In the genomic region with DNA sequence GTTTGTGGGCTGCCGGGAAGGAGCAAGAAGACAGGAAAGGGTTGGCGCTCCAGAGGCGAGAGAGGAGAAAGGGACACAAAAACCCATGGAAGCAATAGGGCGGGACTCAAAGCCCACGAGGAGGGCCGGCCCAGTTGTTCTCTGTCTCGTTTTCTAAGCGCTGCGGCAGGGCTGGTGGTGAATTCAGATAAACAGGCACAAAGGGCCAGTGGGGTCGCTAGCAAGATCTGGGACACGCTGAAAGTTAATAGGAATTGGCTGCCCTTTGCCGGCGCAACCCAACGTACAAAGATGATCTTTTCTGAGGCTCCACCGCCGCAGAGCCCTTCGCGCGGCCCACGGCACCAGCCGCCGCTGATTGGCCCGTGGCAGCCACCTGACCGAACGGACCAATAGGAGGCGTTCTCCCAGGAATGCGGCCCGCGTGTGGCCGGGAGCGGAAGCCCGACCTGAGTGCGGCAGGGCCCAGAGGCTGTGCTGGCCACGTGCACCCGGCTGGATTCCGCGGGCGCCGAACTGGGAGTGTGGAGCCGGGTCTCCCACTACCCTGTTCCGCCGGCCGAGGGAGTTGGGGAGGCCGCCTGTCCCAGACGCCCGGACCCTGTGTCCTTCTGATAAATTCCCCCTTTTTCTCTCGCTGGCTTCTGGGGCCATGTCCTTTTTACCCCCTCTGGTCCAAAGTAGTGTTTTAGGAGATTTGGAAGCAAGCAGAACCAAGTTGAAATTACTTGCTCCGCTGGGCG, we compare ENCODE assay signal across 7 cellular contexts. TPM values are rescaled to one million over a fixed set of nuclear protein-coding genes. Genes with fewer than 3 reads are reported as not detected.
DNase-seq lines count a peak whose midpoint lies in the region; ATAC-seq and TF ChIP-seq lines count a peak whose summit lies in the region.

No MANE protein-coding gene starts in this region.

- peak overlapping the region; percentile 84 for H2AFZ ChIP-seq in GM23338

- H3K4me3 ChIP-seq in GM23338 (no peak overlapping the region), liver (ENCODE audit: low read depth in 1 of 3, low read length in 3 of 3) (no peak overlapping the region)

- no peak for TF ChIP-seq RAD21 in liver (IDR thresholded peaks at IDR 0.05)

- H3K4me3 Mint-ChIP-seq in GM23338, result no peak overlapping the region; the same call in 2 of the 3 replicates
- H3K4me3 Mint-ChIP-seq in activated CD4-positive, alpha-beta T cell treated with anti-CD3 and anti-CD28 coated beads, Interleukin-2, amount 10 ng/mL, durations not matched to agents 7 days and 5 days, result no peak overlapping the region

- H3K9me3 ChIP-seq in liver (ENCODE audit: control insufficient read depth in 4 of 4, low read length in 3 of 4), result no peaks in the 10 kb centered on the region

- H3K27ac ChIP-seq in GM23338 (ENCODE audit: low read depth), result peak overlapping the region; percentile 51; the same call in 1 of the 2 replicates
- peak overlapping the region; percentile 41 for H3K27ac ChIP-seq in cingulate gyrus (ENCODE audit: low read depth, low read length)
- H3K27ac ChIP-seq in liver (ENCODE audit: low read depth in 1 of 2, low read length in 2 of 2), result peak overlapping the region; percentile 38 to 44

- POLR2A ChIA-PET in activated CD4-positive, alpha-beta T cell treated with anti-CD3 and anti-CD28 coated beads, Interleukin-2, amount 10 ng/mL, durations not matched to agents 7 days and 5 days (lab: Charles Lee), result no interaction called here

- H3K27me3 ChIP-seq in GM23338 (ENCODE audit: insufficient read depth), result 0 out of 2 replicates have a peak, but pooled peaks cover 3% of the 10 kb centered on the region
- no peaks in the 10 kb centered on the region for H3K27me3 ChIP-seq in liver (ENCODE audit: control insufficient read depth in 4 of 4, insufficient read depth in 4 of 4, low read length in 3 of 4)

- TF ChIP-seq CTCF in GM23338 (conservative IDR thresholded peaks at IDR 0.05; ENCODE audit: low read depth in 2 of 2), result no peak
- TF ChIP-seq CTCF in liver (IDR thresholded peaks at IDR 0.05; ENCODE audit: low read depth, low read length, missing input control), result no peak

- H3K4me1 ChIP-seq in GM23338 (ENCODE audit: insufficient read depth) (peaks cover 8% of the 10 kb centered on the region), liver (ENCODE audit: control insufficient read depth in 4 of 4, insufficient read depth in 4 of 4, low read length in 3 of 4) (peaks cover 3 to 23% (median 12%) of the 10 kb centered on the region in 4 donors)

- H3K4me1 Mint-ChIP-seq in GM23338, result peaks cover 10% of the 10 kb centered on the region
- H3K4me1 Mint-ChIP-seq in activated CD4-positive, alpha-beta T cell treated with anti-CD3 and anti-CD28 coated beads, Interleukin-2, amount 10 ng/mL, durations not matched to agents 7 days and 5 days, result peaks cover 34% of the 10 kb centered on the region

- 38% methylated on average over 49 of the region's 49 CpGs for WGBS in liver

- 0 out of 3 replicates have a peak, but pooled peaks cover 4% of the 10 kb centered on the region for H3K36me3 Mint-ChIP-seq in GM23338 (ENCODE audit: low read depth)
- no peaks in the 10 kb centered on the region for H3K36me3 Mint-ChIP-seq in activated CD4-positive, alpha-beta T cell treated with anti-CD3 and anti-CD28 coated beads, Interleukin-2, amount 10 ng/mL, durations not matched to agents 7 days and 5 days (ENCODE audit: low read depth)

- H3K27me3 Mint-ChIP-seq in GM23338 (ENCODE audit: insufficient read depth, low read depth, poor library complexity), result peaks cover 29% of the 10 kb centered on the region
- no peaks in the 10 kb centered on the region for H3K27me3 Mint-ChIP-seq in activated CD4-positive, alpha-beta T cell treated with anti-CD3 and anti-CD28 coated beads, Interleukin-2, amount 10 ng/mL, durations not matched to agents 7 days and 5 days

- no peaks in the 10 kb centered on the region for H3K79me2 ChIP-seq in GM23338 (replicated peaks; ENCODE audit: insufficient read depth)

- peaks cover 6% of the 10 kb centered on the region; the same call in 2 of the 3 replicates for H3K9me3 Mint-ChIP-seq in GM23338
- H3K9me3 Mint-ChIP-seq in activated CD4-positive, alpha-beta T cell treated with anti-CD3 and anti-CD28 coated beads, Interleukin-2, amount 10 ng/mL, durations not matched to agents 7 days and 5 days, result no peaks in the 10 kb centered on the region

- ATAC-seq in GM23338 (peak; percentile 90), GM18867 (IDR thresholded peaks at IDR 0.05; ENCODE audit: unreplicated experiment) (no peak)

- CTCF ChIA-PET in activated CD4-positive, alpha-beta T cell treated with anti-CD3 and anti-CD28 coated beads, Interleukin-2, amount 10 ng/mL, durations not matched to agents 7 days and 5 days (lab: Charles Lee), result interaction anchor here (1.5 kb wide), 1 partner anchor 10 kb away, joined by 9 read pairs; no protein-coding TSS in a partner anchor

- no peaks in the 10 kb centered on the region for H4K20me1 ChIP-seq in GM23338 (replicated peaks; ENCODE audit: insufficient read depth)

- no peaks in the 10 kb centered on the region for H3K9me2 ChIP-seq in GM23338 (ENCODE audit: insufficient read depth)

- H3K27ac Mint-ChIP-seq in GM23338, result peak overlapping the region; percentile 9
- peak overlapping the region; percentile 82 for H3K27ac Mint-ChIP-seq in activated CD4-positive, alpha-beta T cell treated with anti-CD3 and anti-CD28 coated beads, Interleukin-2, amount 10 ng/mL, durations not matched to agents 7 days and 5 days

- H3K36me3 ChIP-seq in GM23338 (ENCODE audit: insufficient read depth), result no peaks in the 10 kb centered on the region
- no peaks in the 10 kb centered on the region for H3K36me3 ChIP-seq in liver (ENCODE audit: control insufficient read depth in 4 of 4, insufficient read depth in 3 of 4, low read depth in 1 of 4, low read length in 3 of 4)

- DNase-seq in GM23338 (ENCODE audit: low spot score), result peak; percentile 96
- DNase-seq in activated CD4-positive, alpha-beta T cell treated with anti-CD3 and anti-CD28 coated beads, Interleukin-2, amount 10 ng/mL, durations not matched to agents 7 days and 5 days, result peak; percentile 83
- DNase-seq in stimulated activated CD4-positive, alpha-beta T cell treated with anti-CD3 and anti-CD28 coated beads, Interleukin-4, amount 100 ng/mL, for 24 hours, result peak; percentile 86
- DNase-seq in DMS79 (lab: John Stamatoyannopoulos, UW), result no peak

- peaks cover 15% of the 10 kb centered on the region; the same call in 1 of the 2 replicates for H3F3A ChIP-seq in GM23338 (replicated peaks; ENCODE audit: low read depth)

- H3K9ac ChIP-seq in liver (ENCODE audit: low read depth in 1 of 2, low read length in 2 of 2), result peak overlapping the region in 1 of 2 donors; percentile 19

- peak overlapping the region; percentile 33; the same call in 1 of the 2 replicates for H3K4me2 ChIP-seq in GM23338

TF ChIP-seq in liver, 16 proteins besides CTCF, POLR2A, EP300 and RAD21:
- peak; percentile 82 for TF ChIP-seq SP1 (IDR thresholded peaks at IDR 0.05)
- TF ChIP-seq YY1 (IDR thresholded peaks at IDR 0.05), result peak; percentile 14
- no peak for TF ChIP-seq GABPA (IDR thresholded peaks at IDR 0.05 in 1 of 2, conservative IDR thresholded peaks at IDR 0.05 in 1 of 2)
- no peak for TF ChIP-seq EGR1 (IDR thresholded peaks at IDR 0.05; ENCODE audit: low read depth in 2 of 2)
- peak; percentile 77 for TF ChIP-seq MAX (IDR thresholded peaks at IDR 0.05)

RNA-seq across cellular contexts. Expression of gene NSD1, which starts 16.8 kb away (rescaled TPM):
- total RNA-seq in GM23338 (2014; rRNA removed; shearing (Covaris generic)), result 85.9 and 106 TPM in 2 replicates
- polyA plus RNA-seq in GM23338 (2016; fragmentation: Nextera tagmentation; extraction: Ambion mirVana) (82.5 and 96.4 TPM in 2 replicates), liver (10 to 100 TPM in 1 of 2 donors, 1 to 10 TPM in 1; 5.3 to 12.8 TPM)
- 10 to 100 TPM; 83.2 to 92.9 TPM for total RNA-seq in activated CD4-positive, alpha-beta T cell treated with anti-CD3 and anti-CD28 coated beads, Interleukin-2, amount 10 ng/mL, durations not matched to agents 7 days and 5 days
- 10 to 100 TPM; 25.8 to 34.1 TPM for total RNA-seq in liver

RNA-seq across cellular contexts. Expression of gene FGFR4, which starts 30.1 kb away (rescaled TPM):
- total RNA-seq in GM23338 (2014; rRNA removed; shearing (Covaris generic)), result 145 and 150 TPM in 2 replicates
- polyA plus RNA-seq in GM23338 (2016; fragmentation: Nextera tagmentation; extraction: Ambion mirVana) (40.3 and 43.4 TPM in 2 replicates), liver (10 to 100 TPM; 42.3 to 48.1 TPM)
- 1 to 10 TPM in 1 of 2 experiments, under 1 TPM in 1; 0.64 to 1.8 TPM for total RNA-seq in activated CD4-positive, alpha-beta T cell treated with anti-CD3 and anti-CD28 coated beads, Interleukin-2, amount 10 ng/mL, durations not matched to agents 7 days and 5 days
- total RNA-seq in liver, result 10 to 100 TPM; 64.4 to 72.6 TPM

Comparison
In these comparisons a context has a peak if more than half of its experiments do, and no peak if none do; other contexts are left out.
1. RNA of gene FGFR4, which starts 30.1 kb away (total RNA-seq): 145 to 150 TPM in GM23338 and 64.4 to 72.6 TPM in liver; 0.64 to 1.8 TPM in activated CD4-positive, alpha-beta T cell treated with anti-CD3 and anti-CD28 coated beads, Interleukin-2, amount 10 ng/mL, durations not matched to agents 7 days and 5 days; every median in the first group is over 10 times any median in the second.
2. Peak in every context shown above with its lines, with median percentiles within 50 percentile points of each other: H3K27ac ChIP-seq.